ENCODE assay signal across 27 cellular contexts in the genomic region with DNA sequence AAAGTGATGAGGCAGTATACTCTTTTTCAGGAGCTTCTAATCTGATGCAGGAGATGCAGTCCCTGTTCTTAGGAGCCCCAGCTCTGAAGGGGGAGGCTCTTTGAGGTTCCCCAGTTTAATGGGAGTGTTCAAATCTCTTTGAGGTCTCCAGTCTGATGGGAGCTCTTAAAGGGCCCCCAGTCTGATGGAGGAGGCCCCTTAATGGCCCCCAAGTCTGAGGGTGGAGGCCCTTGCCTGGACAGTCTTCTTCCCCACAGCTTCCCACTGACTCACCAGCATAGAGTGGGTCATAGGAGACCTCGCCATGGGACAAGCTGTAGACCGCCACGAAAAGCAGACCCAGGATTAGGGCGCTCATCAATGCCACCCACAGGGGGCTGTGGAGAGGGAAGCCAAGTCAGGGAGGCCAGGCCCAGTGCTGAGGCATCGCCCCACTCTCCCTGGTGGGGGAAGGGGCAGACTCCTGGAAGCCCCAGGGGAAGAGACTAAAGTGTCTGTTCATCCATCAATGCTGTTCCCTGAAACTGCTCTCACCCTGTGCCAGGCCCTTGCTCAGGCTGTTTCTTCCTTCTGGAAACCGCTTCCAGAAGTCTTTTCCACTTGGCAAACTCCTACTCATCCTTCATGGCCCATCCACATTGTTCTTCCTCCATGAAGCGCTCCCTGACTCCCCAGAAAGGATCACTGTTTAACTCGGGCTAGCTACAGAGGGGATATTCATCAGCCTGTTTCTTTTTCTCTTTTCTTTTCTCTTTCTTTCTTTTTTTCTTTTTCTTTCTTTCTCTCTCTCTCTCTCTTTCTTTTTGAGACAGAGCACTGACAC. TPM values are rescaled to one million over a fixed set of nuclear protein-coding genes. Genes with fewer than 3 reads are reported as not detected.
DNase-seq lines count a peak whose midpoint lies in the region; ATAC-seq and TF ChIP-seq lines count a peak whose summit lies in the region.
"Had no signal": no experiment of that assay in that cellular context is flagged by ENCODE, and none has a peak within 500 bp of the region (broad histone marks: within the 10 kb centered on the region; RNA-seq: fewer than 3 reads in every experiment).

No MANE protein-coding gene starts in this region.

- no peaks in the 10 kb centered on the region for H3K9me3 Mint-ChIP-seq in natural killer cell treated with Interleukin-12 subunit alpha and Interleukin-12 subunit beta and Interleukin-15 and Interleukin-18, amount 100 ng/mL, for 72 hours
- H3K9me3 Mint-ChIP-seq in natural killer cell: no peaks in the 10 kb centered on the region
- no peaks in the 10 kb centered on the region for H3K9me3 Mint-ChIP-seq in naive thymus-derived CD4-positive, alpha-beta T cell
- H3K9me3 Mint-ChIP-seq: CD4-positive, CD25-positive, alpha-beta regulatory T cell; GM23338 had no signal

- DNase-seq in natural killer cell treated with Interleukin-12 subunit alpha and Interleukin-12 subunit beta and Interleukin-15 and Interleukin-18, amount 100 ng/mL, for 72 hours (ENCODE audit: low spot score): peak; percentile 37
- DNase-seq in natural killer cell: no peak
- DNase-seq in Peyer's patch: no peak
- DNase-seq in islet precursor cell: peak; percentile 33
- no peak for DNase-seq in SKM-1 treated with dmso at 0.1 percent for 144 hours (lab: John Stamatoyannopoulos, UW; ENCODE audit: unreplicated experiment)
- DNase-seq in naive thymus-derived CD4-positive, alpha-beta T cell: no peak
- DNase-seq in head of caudate nucleus: no peak
- DNase-seq in H7: no peak
- DNase-seq: CD4-positive, CD25-positive, alpha-beta regulatory T cell; EL; GF-D8; Karpas-422; MV-4-11; NCI-H1105 treated with DMSO at 0.1 percent for 48 hours; NCI-H2081; NCI-H2171 treated with DMSO at 0.1 percent for 48 hours; NCI-H446; NCI-H526; Right ventricle myocardium superior had no signal

- TF ChIP-seq POLR2A in Peyer's patch (IDR thresholded peaks at IDR 0.05): no peak

- H3K4me1 Mint-ChIP-seq in natural killer cell treated with Interleukin-12 subunit alpha and Interleukin-12 subunit beta and Interleukin-15 and Interleukin-18, amount 100 ng/mL, for 72 hours (ENCODE audit: low read depth in 2 of 2): peaks cover 0 to 11% of the 10 kb centered on the region in 2 donors
- H3K4me1 Mint-ChIP-seq in natural killer cell: peaks cover 0 to 10% of the 10 kb centered on the region in 2 donors
- H3K4me1 Mint-ChIP-seq in naive thymus-derived CD4-positive, alpha-beta T cell: peaks cover 4 to 12% (median 10%) of the 10 kb centered on the region in 7 donors

- H3K4me3 ChIP-seq in Peyer's patch (peak overlapping the region in 2 of 4 donors; percentile 63 to 78), H7 (ENCODE audit: insufficient read depth, low read depth, low read length) (no peak overlapping the region)
- no peak overlapping the region for H3K4me3 ChIP-seq in naive thymus-derived CD4-positive, alpha-beta T cell (ENCODE audit: low read length)
- H3K4me3 ChIP-seq: GM23338 had no signal

- H3K4me3 Mint-ChIP-seq in natural killer cell treated with Interleukin-12 subunit alpha and Interleukin-12 subunit beta and Interleukin-15 and Interleukin-18, amount 100 ng/mL, for 72 hours: no peak overlapping the region
- H3K4me3 Mint-ChIP-seq in natural killer cell: no peak overlapping the region
- no peak overlapping the region for H3K4me3 Mint-ChIP-seq in naive thymus-derived CD4-positive, alpha-beta T cell
- H3K4me3 Mint-ChIP-seq: CD4-positive, CD25-positive, alpha-beta regulatory T cell; GM23338 had no signal

- H3K36me3 Mint-ChIP-seq in natural killer cell treated with Interleukin-12 subunit alpha and Interleukin-12 subunit beta and Interleukin-15 and Interleukin-18, amount 100 ng/mL, for 72 hours: no peaks in the 10 kb centered on the region
- no peaks in the 10 kb centered on the region for H3K36me3 Mint-ChIP-seq in natural killer cell
- peaks cover 0 to 12% (median 0%) of the 10 kb centered on the region in 5 donors for H3K36me3 Mint-ChIP-seq in naive thymus-derived CD4-positive, alpha-beta T cell
- H3K36me3 Mint-ChIP-seq: CD4-positive, CD25-positive, alpha-beta regulatory T cell; IgD-negative memory B cell had no signal

- TF ChIP-seq CTCF in natural killer cell (IDR thresholded peaks at IDR 0.05) (no peak), Peyer's patch (IDR thresholded peaks at IDR 0.05) (no peak)

- H3K27ac Mint-ChIP-seq in natural killer cell treated with Interleukin-12 subunit alpha and Interleukin-12 subunit beta and Interleukin-15 and Interleukin-18, amount 100 ng/mL, for 72 hours: no peak overlapping the region
- H3K27ac Mint-ChIP-seq in natural killer cell: no peak overlapping the region
- no peak overlapping the region for H3K27ac Mint-ChIP-seq in naive thymus-derived CD4-positive, alpha-beta T cell
- H3K27ac Mint-ChIP-seq: CD4-positive, CD25-positive, alpha-beta regulatory T cell; GM23338 had no signal

- H3K36me3 ChIP-seq in Peyer's patch (peaks cover 0 to 29% (median 0%) of the 10 kb centered on the region in 3 donors), H7 (replicated peaks; ENCODE audit: control insufficient read depth, insufficient read depth, low read length) (no peaks in the 10 kb centered on the region; the same call in 1 of the 2 replicates)
- peaks cover 0 to 7% (median 0%) of the 10 kb centered on the region in 3 experiments for H3K36me3 ChIP-seq in naive thymus-derived CD4-positive, alpha-beta T cell (ENCODE audit: control insufficient read depth in 2 of 3, insufficient read depth in 3 of 3, low read length in 3 of 3)

- peaks cover 0 to 27% (median 5%) of the 10 kb centered on the region in 4 donors for H3K4me1 ChIP-seq in Peyer's patch
- no peaks in the 10 kb centered on the region for H3K4me1 ChIP-seq in naive thymus-derived CD4-positive, alpha-beta T cell (ENCODE audit: control insufficient read depth in 2 of 2, insufficient read depth in 2 of 2, low read length in 2 of 2)

- ATAC-seq in natural killer cell treated with Interleukin-12 subunit alpha and Interleukin-12 subunit beta and Interleukin-15 and Interleukin-18, amount 100 ng/mL, for 72 hours: no peak
- no peak for ATAC-seq in natural killer cell
- no peak for ATAC-seq in naive thymus-derived CD4-positive, alpha-beta T cell

- H3K9me3 ChIP-seq in Peyer's patch: no peaks in the 10 kb centered on the region
- H3K9me3 ChIP-seq in naive thymus-derived CD4-positive, alpha-beta T cell (ENCODE audit: control insufficient read depth in 2 of 3, low read length in 3 of 3): no peaks in the 10 kb centered on the region

- CTCF ChIA-PET in naive thymus-derived CD4-positive, alpha-beta T cell (lab: Charles Lee): no interaction called here

- intact Hi-C loops in natural killer cell (cut with micrococcal nuclease) (no loop called here), head of caudate nucleus (cut with DNase I) (no loop called here)
- intact Hi-C loops in naive thymus-derived CD4-positive, alpha-beta T cell (cut with micrococcal nuclease): no loop called here

- no peaks in the 10 kb centered on the region for H3K27me3 ChIP-seq in Peyer's patch
- no peaks in the 10 kb centered on the region for H3K27me3 ChIP-seq in naive thymus-derived CD4-positive, alpha-beta T cell (ENCODE audit: control insufficient read depth in 2 of 2, insufficient read depth in 2 of 2, low read length in 2 of 2)
- peaks cover 21% of the 10 kb centered on the region; the same call in 1 of the 2 replicates for H3K27me3 ChIP-seq in H7 (ENCODE audit: control insufficient read depth, insufficient read depth, low read length)

- H3K27me3 Mint-ChIP-seq in natural killer cell treated with Interleukin-12 subunit alpha and Interleukin-12 subunit beta and Interleukin-15 and Interleukin-18, amount 100 ng/mL, for 72 hours: peaks cover 9 to 15% of the 10 kb centered on the region in 2 donors
- H3K27me3 Mint-ChIP-seq in natural killer cell (ENCODE audit: low read depth in 2 of 2): peaks cover 16% of the 10 kb centered on the region in 2 donors
- H3K27me3 Mint-ChIP-seq in naive thymus-derived CD4-positive, alpha-beta T cell: peaks cover 11 to 28% (median 20%) of the 10 kb centered on the region in 5 donors

- H3K27ac ChIP-seq in Peyer's patch: peak overlapping the region in 3 of 4 donors; percentile 85 to 95 (median 88)
- H3K27ac ChIP-seq in naive thymus-derived CD4-positive, alpha-beta T cell (ENCODE audit: low read depth, low read length): no peak overlapping the region

- POLR2A ChIA-PET in naive thymus-derived CD4-positive, alpha-beta T cell (lab: Charles Lee): no interaction called here

RNA-seq across cellular contexts. Expression of gene TM6SF2, which starts 2.1 kb away (rescaled TPM):
- total RNA-seq in natural killer cell treated with Interleukin-12 subunit alpha and Interleukin-12 subunit beta and Interleukin-15 and Interleukin-18, amount 100 ng/mL, for 72 hours: under 1 TPM in 1 of 2 donors, not detected in 1; 0.14 TPM
- not detected for total RNA-seq in natural killer cell
- 100 to 1,000 TPM in 3 of 4 donors, 10 to 100 TPM in 1; 31.4 to 534 (median 463) TPM for total RNA-seq in Peyer's patch
- total RNA-seq in naive thymus-derived CD4-positive, alpha-beta T cell: under 1 TPM in 1 of 5 experiments, not detected in 4; 0.81 TPM
- polyA plus RNA-seq in naive thymus-derived CD4-positive, alpha-beta T cell: not detected
- total RNA-seq in H7 (2014; rRNA removed; shearing (Covaris generic)): 0.52 and 1.4 TPM in 2 replicates
- total RNA-seq: A172; CD4-positive, CD25-positive, alpha-beta regulatory T cell; M059J; RPMI7951 had no signal
- polyA plus RNA-seq: CD4-positive, CD25-positive, alpha-beta regulatory T cell; IgD-negative memory B cell had no signal

RNA-seq across cellular contexts. Expression of gene SUGP1, which starts 49.3 kb away (rescaled TPM):
- 10 to 100 TPM; 61.1 to 69.6 TPM for total RNA-seq in natural killer cell treated with Interleukin-12 subunit alpha and Interleukin-12 subunit beta and Interleukin-15 and Interleukin-18, amount 100 ng/mL, for 72 hours
- 10 to 100 TPM; 64.7 to 86.5 (median 75.8) TPM for total RNA-seq in natural killer cell
- total RNA-seq in Peyer's patch: 10 to 100 TPM; 49.5 to 58.6 (median 55.2) TPM
- total RNA-seq in naive thymus-derived CD4-positive, alpha-beta T cell: 10 to 100 TPM; 59.7 to 96.6 (median 77.5) TPM
- polyA plus RNA-seq in naive thymus-derived CD4-positive, alpha-beta T cell: 10 to 100 TPM; 36.0 to 40.8 TPM
- total RNA-seq in H7 (2014; rRNA removed; shearing (Covaris generic)): 43.7 and 44.4 TPM in 2 replicates

RNA-seq across cellular contexts. Expression of gene MAU2, which starts 49.7 kb away (rescaled TPM):
- total RNA-seq in natural killer cell treated with Interleukin-12 subunit alpha and Interleukin-12 subunit beta and Interleukin-15 and Interleukin-18, amount 100 ng/mL, for 72 hours: 100 to 1,000 TPM in 1 of 2 donors, 10 to 100 TPM in 1; 83.7 to 122 TPM
- total RNA-seq in natural killer cell: 100 to 1,000 TPM; 144 to 164 (median 151) TPM
- 100 to 1,000 TPM in 3 of 4 donors, 10 to 100 TPM in 1; 79.3 to 160 (median 130) TPM for total RNA-seq in Peyer's patch
- 100 to 1,000 TPM in 4 of 5 experiments, 10 to 100 TPM in 1; 93.7 to 170 (median 136) TPM for total RNA-seq in naive thymus-derived CD4-positive, alpha-beta T cell
- polyA plus RNA-seq in naive thymus-derived CD4-positive, alpha-beta T cell: 10 to 100 TPM; 16.5 to 29.3 TPM
- total RNA-seq in H7 (2014; rRNA removed; shearing (Covaris generic)): 39.9 and 43.3 TPM in 2 replicates

RNA-seq across cellular contexts. Expression of gene NCAN, which starts 59.2 kb away (rescaled TPM):
- not detected for total RNA-seq in natural killer cell treated with Interleukin-12 subunit alpha and Interleukin-12 subunit beta and Interleukin-15 and Interleukin-18, amount 100 ng/mL, for 72 hours
- total RNA-seq in natural killer cell: not detected
- total RNA-seq in Peyer's patch: not detected
- under 1 TPM in 2 of 5 experiments, not detected in 3; 0.05 to 0.08 TPM for total RNA-seq in naive thymus-derived CD4-positive, alpha-beta T cell
- not detected for polyA plus RNA-seq in naive thymus-derived CD4-positive, alpha-beta T cell
- total RNA-seq in H7 (2014; rRNA removed; shearing (Covaris generic)): 0.81 and 1.7 TPM in 2 replicates
- total RNA-seq: A172; CD4-positive, CD25-positive, alpha-beta regulatory T cell; HT1080; M059J; Right ventricle myocardium superior; SK-MEL-5 had no signal
- polyA plus RNA-seq: BJ; CD4-positive, CD25-positive, alpha-beta regulatory T cell; IgD-negative memory B cell had no signal

Comparison
In these comparisons a context has a peak if more than half of its experiments do, and no peak if none do; other contexts are left out.
1. DNase-seq: peak in natural killer cell treated with Interleukin-12 subunit alpha and Interleukin-12 subunit beta and Interleukin-15 and Interleukin-18, amount 100 ng/mL, for 72 hours (single experiment) and islet precursor cell (single experiment); none in natural killer cell (single experiment), Peyer's patch (0 of 3), SKM-1 treated with dmso at 0.1 percent for 144 hours (single experiment), naive thymus-derived CD4-positive, alpha-beta T cell (0 of 9), head of caudate nucleus (0 of 42) and H7 (single experiment).
2. RNA of gene TM6SF2, which starts 2.1 kb away (total RNA-seq): 31.4 to 534 TPM in Peyer's patch; 0.52 to 1.4 TPM in H7, 0.14 TPM in natural killer cell treated with Interleukin-12 subunit alpha and Interleukin-12 subunit beta and Interleukin-15 and Interleukin-18, amount 100 ng/mL, for 72 hours, not detected in natural killer cell and 0.81 TPM in naive thymus-derived CD4-positive, alpha-beta T cell; every median in the first group is over 10 times any median in the second.